8 cellular contexts compared by ENCODE assay signal in genomic region chr16:29925173-29925804, GRCh38. TPM values are rescaled to one million over a fixed set of nuclear protein-coding genes. Genes with fewer than 3 reads are reported as not detected.
A peak's percentile ranks its signal among the peaks of the same experiment; 100 is the strongest.
DNase-seq lines count a peak whose midpoint lies in the region; ATAC-seq and TF ChIP-seq lines count a peak whose summit lies in the region.

No MANE protein-coding gene starts in this region.

- H3F3A ChIP-seq in neural cell (ENCODE audit: insufficient read depth, low read length, poor library complexity, severe bottlenecking), result peaks cover 3% of the 10 kb centered on the region

- ATAC-seq in HG03520 (IDR thresholded peaks at IDR 0.05; ENCODE audit: unreplicated experiment), result no peak
- no peak for ATAC-seq in HG03432 (IDR thresholded peaks at IDR 0.05; ENCODE audit: unreplicated experiment)

- H3K4me1 ChIP-seq in endocrine pancreas (ENCODE audit: control insufficient read depth, insufficient read depth, low read length), result no peaks in the 10 kb centered on the region

- no peaks in the 10 kb centered on the region for H3K9me2 ChIP-seq in neural cell (ENCODE audit: insufficient read depth, low read length)

- H3K9ac ChIP-seq in endocrine pancreas (ENCODE audit: control insufficient read depth, insufficient read depth, low read length), result peak overlapping the region; percentile 76
- peak overlapping the region; percentile 82 for H3K9ac ChIP-seq in neural cell (ENCODE audit: low read length)

- H4K20me1 ChIP-seq in neural cell (ENCODE audit: insufficient read depth), result no peaks in the 10 kb centered on the region

- no peak for TF ChIP-seq CTCF in neural cell (IDR thresholded peaks at IDR 0.05; ENCODE audit: poor library complexity, severe bottlenecking)

- H3K79me2 ChIP-seq in neural cell (replicated peaks; ENCODE audit: insufficient read depth, low read length), result peaks cover 9% of the 10 kb centered on the region

- no peaks in the 10 kb centered on the region for H3K9me3 ChIP-seq in endocrine pancreas (ENCODE audit: control insufficient read depth, low read length)
- no peaks in the 10 kb centered on the region for H3K9me3 ChIP-seq in neural cell (ENCODE audit: low read length)

- TF ChIP-seq EP300 in neural cell (conservative IDR thresholded peaks at IDR 0.05; ENCODE audit: poor library complexity, severe bottlenecking), result no peak

- peak overlapping the region; percentile 36 for H2AFZ ChIP-seq in neural cell (ENCODE audit: low read depth, low read length)

- H3K4me3 ChIP-seq in GM08714 (ENCODE audit: low read length), result peak overlapping the region; percentile 95
- peak overlapping the region; percentile 67 for H3K4me3 ChIP-seq in endocrine pancreas (ENCODE audit: control insufficient read depth, insufficient read depth, low read length)
- H3K4me3 ChIP-seq in neural cell (ENCODE audit: low read length), result peak overlapping the region; percentile 94

- DNase-seq in OCI-M1 (lab: John Stamatoyannopoulos, UW) (peak; percentile 44), NCI-H446 treated with DMSO at 0.1 percent for 48 hours (lab: John Stamatoyannopoulos, UW) (no peak)
- no peak for DNase-seq in activated CD4-positive, CD25-positive, alpha-beta regulatory T cell (lab: John Stamatoyannopoulos, UW)

- no peaks in the 10 kb centered on the region for H3K36me3 ChIP-seq in endocrine pancreas (ENCODE audit: control insufficient read depth, insufficient read depth, low read length)
- no peaks in the 10 kb centered on the region for H3K36me3 ChIP-seq in neural cell (ENCODE audit: insufficient read depth, low read length)

- peak overlapping the region; percentile 84 for H3K27ac ChIP-seq in neural cell (ENCODE audit: low read length)

- peak overlapping the region; percentile 92 for H3K4me2 ChIP-seq in neural cell (ENCODE audit: low read length)

- TF ChIP-seq RAD21 in neural cell (conservative IDR thresholded peaks at IDR 0.05), result no peak

- H3K27me3 ChIP-seq in endocrine pancreas (ENCODE audit: control insufficient read depth, insufficient read depth, low read length) (no peaks in the 10 kb centered on the region), neural cell (ENCODE audit: insufficient read depth, low read depth, low read length) (no peaks in the 10 kb centered on the region)

TF ChIP-seq in neural cell, 6 proteins besides CTCF, POLR2A, EP300 and RAD21:
- no peak for TF ChIP-seq POLR2AphosphoS5 (IDR thresholded peaks at IDR 0.05)
- no peak for TF ChIP-seq EZH2 (IDR thresholded peaks at IDR 0.05; ENCODE audit: borderline replicate concordance, insufficient read depth, low read length, poor library complexity, severe bottlenecking)
- TF ChIP-seq MXI1 (conservative IDR thresholded peaks at IDR 0.05; ENCODE audit: poor library complexity, severe bottlenecking), result no peak
- no peak for TF ChIP-seq REST (IDR thresholded peaks at IDR 0.05; ENCODE audit: borderline replicate concordance)
- TF ChIP-seq TAF1 (IDR thresholded peaks at IDR 0.05; ENCODE audit: low read depth), result no peak
- TF ChIP-seq SMC3 (conservative IDR thresholded peaks at IDR 0.05; ENCODE audit: poor library complexity), result no peak

RNA-seq across cellular contexts. Expression of gene KCTD13, which starts 0.7 kb away (rescaled TPM):
- polyA plus RNA-seq in neural cell, result 55.0 and 70.7 TPM in 2 replicates
- 27.5 and 34.4 TPM in 2 replicates for polyA minus RNA-seq in neural cell

RNA-seq across cellular contexts. Expression of gene ASPHD1, which starts 25.0 kb away (rescaled TPM):
- polyA plus RNA-seq in neural cell, result 38.9 and 48.2 TPM in 2 replicates
- 23.2 and 30.2 TPM in 2 replicates for polyA minus RNA-seq in neural cell

RNA-seq across cellular contexts. Expression of gene SEZ6L2, which starts 25.9 kb away (rescaled TPM):
- polyA plus RNA-seq in neural cell, result 48.8 and 52.7 TPM in 2 replicates
- 68.6 and 76.7 TPM in 2 replicates for polyA minus RNA-seq in neural cell

RNA-seq across cellular contexts. Expression of gene TMEM219, which starts 36.6 kb away (rescaled TPM):
- polyA plus RNA-seq in neural cell, result 154 and 157 TPM in 2 replicates
- 40.6 and 42.4 TPM in 2 replicates for polyA minus RNA-seq in neural cell

RNA-seq across cellular contexts. Expression of gene TAOK2, which starts 48.4 kb away (rescaled TPM):
- 62.7 and 65.5 TPM in 2 replicates for polyA plus RNA-seq in neural cell
- polyA minus RNA-seq in neural cell, result 80.5 and 98.6 TPM in 2 replicates
